In genomic region chr12:949337-950099, GRCh38 we compare ENCODE assay signal across 8 cellular contexts. TPM values are rescaled to one million over a fixed set of nuclear protein-coding genes. Genes with fewer than 3 reads are reported as not detected.
DNase-seq lines count a peak whose midpoint lies in the region; ATAC-seq and TF ChIP-seq lines count a peak whose summit lies in the region.

RAD52 (minus strand) TSS chr12:949694; CDS start chr12:933058, 16,636 bp downstream.

- no peak for TF ChIP-seq EP300 in upper lobe of left lung (IDR thresholded peaks at IDR 0.05)

- 0% methylated on average over 53 to 58 of the region's 58 CpGs for WGBS in adipose tissue, 3 donors
- WGBS in upper lobe of left lung, 2 donors: 0 to 1% methylated on average over 44 to 45 of the region's 58 CpGs

- intact Hi-C loops in cardiac septum (cut with DNase I): loop anchor here (2.0 to 10.0 kb wide), 6 partner anchors 41 to 645 kb away; partner anchors contain the start of genes ERC1, FBXL14 and WNK1

- H3K27ac ChIP-seq in adipose tissue (ENCODE audit: low read depth, low read length): peak within 1 kb of the TSS; percentile 36
- peak within 1 kb of the TSS; percentile 84 to 93 (median 90) for H3K27ac ChIP-seq in upper lobe of left lung

- peak in 3 of 4 donors; percentile 55 to 78 (median 56) for TF ChIP-seq POLR2A in upper lobe of left lung (IDR thresholded peaks at IDR 0.05)

- peak; percentile 87 for ATAC-seq in HG02763 (IDR thresholded peaks at IDR 0.05; ENCODE audit: unreplicated experiment)
- ATAC-seq in upper lobe of left lung (ENCODE audit: low FRiP score in 2 of 2): peak; percentile 97 to 99

- peak; percentile 99 for DNase-seq in NCI-H1417 treated with DMSO at 0.1 percent for 48 hours (lab: John Stamatoyannopoulos, UW)
- DNase-seq in T follicular helper cell (ENCODE audit: low read depth): peak; percentile 94
- DNase-seq in cardiac septum (ENCODE audit: low spot score): peak; percentile 99
- DNase-seq in pons (ENCODE audit: low spot score): peak; percentile 97
- peak; percentile 97 to 98 for DNase-seq in upper lobe of left lung

- H3K9me3 ChIP-seq in upper lobe of left lung: no peaks in the 10 kb centered on the region

- H3K27me3 ChIP-seq in upper lobe of left lung: no peaks in the 10 kb centered on the region

- peak within 1 kb of the TSS; percentile 60 to 95 (median 94) for H3K4me3 ChIP-seq in upper lobe of left lung

- H3K4me1 ChIP-seq in upper lobe of left lung: peaks cover 12 to 23% (median 13%) of the 10 kb centered on the region in 4 donors

- no peaks in the 10 kb centered on the region for H3K36me3 ChIP-seq in upper lobe of left lung

- TF ChIP-seq CTCF in GM12873 (IDR thresholded peaks at IDR 0.05; ENCODE audit: insufficient read depth, low read depth, low read length, missing control alignments): peak; percentile 85
- TF ChIP-seq CTCF in upper lobe of left lung (IDR thresholded peaks at IDR 0.05): peak; percentile 93 to 99 (median 99)

RNA-seq across cellular contexts. Expression of gene RAD52, which starts in this region (rescaled TPM):
- polyA plus RNA-seq in adipose tissue: 1 to 10 TPM; 5.0 to 6.3 (median 5.2) TPM
- 9.2 TPM for total RNA-seq in cardiac septum
- 10 to 100 TPM in 5 of 6 donors, 1 to 10 TPM in 1; 8.2 to 59.7 (median 14.9) TPM for total RNA-seq in upper lobe of left lung

Comparison
In these comparisons a context has a peak if more than half of its experiments do, and no peak if none do; other contexts are left out.
1. Peak in every context shown above with its lines: DNase-seq, ATAC-seq, H3K4me3 ChIP-seq and H3K27ac ChIP-seq.